In the genomic region with DNA sequence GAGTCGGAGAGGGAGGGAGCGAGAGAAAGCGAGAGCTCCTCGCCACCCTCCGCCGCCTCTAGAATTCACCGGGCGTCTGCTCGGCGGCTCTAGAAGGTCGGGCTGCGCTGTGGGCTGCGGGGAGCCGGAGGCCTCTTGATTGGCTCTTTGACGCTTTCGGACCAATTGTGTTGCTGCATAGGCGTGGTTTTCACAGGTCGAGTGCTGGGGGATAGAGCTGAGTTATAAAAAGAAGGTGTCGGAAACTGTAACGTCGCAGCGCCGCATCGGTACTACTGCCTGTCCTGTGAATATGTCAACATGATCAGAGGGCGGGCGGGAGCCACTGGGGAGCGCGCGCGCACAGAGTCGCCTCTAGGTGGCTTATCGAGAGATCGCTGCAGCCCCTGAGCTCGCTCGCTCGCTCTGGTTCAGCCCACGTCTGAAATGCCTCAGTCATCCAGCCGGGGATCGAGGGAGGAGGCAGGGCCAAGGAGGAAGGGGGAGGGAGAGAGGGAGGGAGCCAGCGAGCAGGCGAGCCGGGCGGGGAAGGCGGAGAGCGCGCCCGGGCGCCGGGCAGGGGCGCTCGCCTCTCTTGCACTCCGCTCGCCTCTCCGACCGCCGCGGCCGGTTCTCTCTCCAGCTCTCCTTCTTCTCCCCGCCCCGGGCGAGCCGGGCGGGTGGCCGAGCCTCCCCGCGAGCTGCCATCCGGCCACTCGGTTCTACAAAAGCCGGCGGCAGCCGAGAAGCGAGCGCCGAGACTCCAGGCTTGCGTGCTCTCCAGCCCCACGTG, we compare ENCODE assay signal across 8 cellular contexts. TPM values are rescaled to one million over a fixed set of nuclear protein-coding genes. Genes with fewer than 3 reads are reported as not detected.
DNase-seq lines count a peak whose midpoint lies in the region; ATAC-seq, FAIRE-seq and TF ChIP-seq lines count a peak whose summit lies in the region.

A gene (minus strand): TSS at position 78 of the 772 bp plus-strand sequence. CDS start 975 bp downstream, outside the sequence.

- no peaks in the 10 kb centered on the region for H3K27me3 ChIP-seq in PC-3 (ENCODE audit: low read length)
- H3K27me3 ChIP-seq in testis, result no peaks in the 10 kb centered on the region

- H3K4me1 Mint-ChIP-seq in activated naive CD8-positive, alpha-beta T cell treated with anti-CD3 and anti-CD28 coated beads for 36 hours, result peaks cover 31% of the 10 kb centered on the region
- H3K4me1 Mint-ChIP-seq in neural crest cell, result peaks cover 48% of the 10 kb centered on the region

- 0% methylated on average over 31 to 76 of the region's 76 CpGs for WGBS in testis, 2 donors

- peak within 1 kb of the TSS; percentile 73 for H3K4me3 Mint-ChIP-seq in activated naive CD8-positive, alpha-beta T cell treated with anti-CD3 and anti-CD28 coated beads for 36 hours
- H3K4me3 Mint-ChIP-seq in neural crest cell, result peak within 1 kb of the TSS; percentile 92

- peaks cover 44% of the 10 kb centered on the region for H4K20me1 ChIP-seq in PC-3 (ENCODE audit: low read length)

- DNase-seq in HS-5 (ENCODE audit: low read depth), result peak; percentile 99
- peak; percentile 99 for DNase-seq in PC-3
- DNase-seq in activated naive CD8-positive, alpha-beta T cell treated with anti-CD3 and anti-CD28 coated beads for 36 hours, result peak; percentile 69
- DNase-seq in germinal center (ENCODE audit: low spot score), result peak; percentile 60
- DNase-seq in neural crest cell (ENCODE audit: low read depth, low spot score), result peak; percentile 75
- peak; percentile 96 for DNase-seq in testis
- no peak for DNase-seq in GM19239 (ENCODE audit: insufficient read length, low spot score)

- H3K9me3 ChIP-seq in PC-3 (ENCODE audit: low read length) (no peaks in the 10 kb centered on the region), testis (no peaks in the 10 kb centered on the region)

- H3F3A ChIP-seq in PC-3 (ENCODE audit: low read length, unreplicated experiment), result no peaks in the 10 kb centered on the region

- CTCF ChIA-PET in PC-3 (lab: Charles Lee), result interaction anchor here (0.5 to 1.7 kb wide), 32 partner anchors 14 to 1071 kb away, joined by 3 to 28 read pairs (median 4); no protein-coding TSS in a partner anchor

- peak; percentile 81 for TF ChIP-seq CTCF in C4-2B (conservative IDR thresholded peaks at IDR 0.05)
- TF ChIP-seq CTCF in PC-3 (conservative IDR thresholded peaks at IDR 0.05; ENCODE audit: low read depth, low read length), result peak; percentile 79
- peak; percentile 76 for TF ChIP-seq CTCF in neural crest cell (conservative IDR thresholded peaks at IDR 0.05)
- peak in 2 of 3 experiments; percentile 36 to 46 for TF ChIP-seq CTCF in testis (IDR thresholded peaks at IDR 0.05)

- peaks cover 95% of the 10 kb centered on the region for H3K27me3 Mint-ChIP-seq in activated naive CD8-positive, alpha-beta T cell treated with anti-CD3 and anti-CD28 coated beads for 36 hours
- H3K27me3 Mint-ChIP-seq in neural crest cell (ENCODE audit: low read depth), result peaks cover 98% of the 10 kb centered on the region

- POLR2A ChIA-PET in PC-3 (lab: Charles Lee; ENCODE audit: unreplicated experiment), result interaction anchor here (0.5 to 1.5 kb wide), 34 partner anchors 9 to 1069 kb away, joined by 3 to 41 read pairs (median 6); no protein-coding TSS in a partner anchor

- FAIRE-seq in GM19239 (lab: Jason Lieb, UNC), result no peak

- H3K4me1 ChIP-seq in PC-3 (ENCODE audit: insufficient read depth, low read length), result peaks cover 15% of the 10 kb centered on the region
- H3K4me1 ChIP-seq in testis, result peaks cover 2% of the 10 kb centered on the region

- H3K9me2 ChIP-seq in PC-3 (replicated peaks; ENCODE audit: low read length), result no peaks in the 10 kb centered on the region

- intact Hi-C loops in PC-3 (cut with micrococcal nuclease) (loop anchor here (1.0 to 5.0 kb wide), 12 partner anchors 84 to 714 kb away; no protein-coding TSS in a partner anchor), testis (cut with DNase I; ENCODE audit: low total_unique reads) (no loop called here)

- H3K79me2 ChIP-seq in PC-3 (ENCODE audit: low read length), result peaks cover 61% of the 10 kb centered on the region

- TF ChIP-seq POLR2A in testis (IDR thresholded peaks at IDR 0.05), result peak; percentile 62

- peak within 1 kb of the TSS; percentile 99 for H3K4me2 ChIP-seq in PC-3 (ENCODE audit: low read length)

- peak within 1 kb of the TSS; percentile 62 for H2AFZ ChIP-seq in PC-3 (ENCODE audit: low read length)

- H3K27ac ChIP-seq in C4-2B (peak within 1 kb of the TSS; percentile 99), PC-3 (ENCODE audit: low read length) (peak within 1 kb of the TSS; percentile 95), testis (peak within 1 kb of the TSS; percentile 92 to 93)

- BruUV-seq in PC-3 (replicated peaks; lab: Mats Ljungman, UMichigan), result no TSS peak

- no peak within 1 kb of the TSS for H3K27ac Mint-ChIP-seq in activated naive CD8-positive, alpha-beta T cell treated with anti-CD3 and anti-CD28 coated beads for 36 hours
- H3K27ac Mint-ChIP-seq in neural crest cell (ENCODE audit: unreplicated experiment), result no peak within 1 kb of the TSS

- ATAC-seq in PC-3, result peak; percentile 82

- H3K9ac ChIP-seq in PC-3 (ENCODE audit: low read length), result peak within 1 kb of the TSS; percentile 97

- H3K36me3 Mint-ChIP-seq in activated naive CD8-positive, alpha-beta T cell treated with anti-CD3 and anti-CD28 coated beads for 36 hours, result peaks cover 15% of the 10 kb centered on the region
- H3K36me3 Mint-ChIP-seq in neural crest cell (ENCODE audit: low read depth), result no peaks in the 10 kb centered on the region

- H3K4me3 ChIP-seq in PC-3 (ENCODE audit: low read length) (peak within 1 kb of the TSS; percentile 94), testis (peak within 1 kb of the TSS; percentile 73 to 82)

- H3K9me3 Mint-ChIP-seq in activated naive CD8-positive, alpha-beta T cell treated with anti-CD3 and anti-CD28 coated beads for 36 hours, result peaks cover 14% of the 10 kb centered on the region
- no peaks in the 10 kb centered on the region for H3K9me3 Mint-ChIP-seq in neural crest cell

- H3K36me3 ChIP-seq in PC-3 (ENCODE audit: low read depth, low read length) (peaks cover 33% of the 10 kb centered on the region), testis (ENCODE audit: low read depth, missing control alignments) (no peaks in the 10 kb centered on the region)

RNA-seq across cellular contexts. Expression of the gene that starts here (rescaled TPM):
- 89.4 and 123 TPM in 2 replicates for total RNA-seq in PC-3 (2014; rRNA removed)
- total RNA-seq in activated naive CD8-positive, alpha-beta T cell treated with anti-CD3 and anti-CD28 coated beads for 36 hours, result not detected
- total RNA-seq in neural crest cell, result 0.91 and 0.96 TPM in 2 replicates
- 1 to 10 TPM; 8.4 to 8.7 TPM for total RNA-seq in testis
- polyA plus RNA-seq in testis (ENCODE audit: insufficient read depth, low read depth, low replicate concordance), result 4.0 TPM

Comparison
In these comparisons a context has a peak if more than half of its experiments do, and no peak if none do; other contexts are left out.
1. Peak in DNase-seq in activated naive CD8-positive, alpha-beta T cell treated with anti-CD3 and anti-CD28 coated beads for 36 hours; RNA of the gene not detected or under 1 TPM.
2. Peak in DNase-seq in neural crest cell; RNA of the gene not detected or under 1 TPM.